In genomic region chr6:165762876-165763275, GRCh38 we compare ENCODE assay signal across 29 cellular contexts.
"Had no signal": no experiment of that assay in that cellular context is flagged by ENCODE, and none has a peak within 500 bp of the region (broad histone marks: within the 10 kb centered on the region; RNA-seq: fewer than 3 reads in every experiment).

No MANE protein-coding gene starts in this region.

- H3K4me2 ChIP-seq: KMS-11, PC-9 had no signal

- H3K4me1 ChIP-seq: ascending aorta had no signal

- H3K27ac ChIP-seq: ascending aorta, body of pancreas, KMS-11, PC-9 had no signal

- H3K36me3 Mint-ChIP-seq: activated naive CD8-positive, alpha-beta T cell treated with anti-CD3 and anti-CD28 coated beads for 36 hours; WTC11 had no signal

- H3K27ac Mint-ChIP-seq: activated CD4-positive, alpha-beta T cell treated with anti-CD3 and anti-CD28 coated beads for 36 hours; activated CD8-positive, alpha-beta T cell treated with anti-CD3 and anti-CD28 coated beads for 36 hours; activated naive CD8-positive, alpha-beta T cell treated with anti-CD3 and anti-CD28 coated beads for 36 hours; activated T-cell treated with anti-CD3 and anti-CD28 coated beads, Interleukin-2, amount 50 U/mL, for 72 hours; activated T-helper 17 cell treated with anti-CD3 and anti-CD28 coated beads, Interleukin-2, amount 50 U/mL, for 72 hours; WTC11 had no signal

- H3K4me3 ChIP-seq: ascending aorta, body of pancreas, PC-9 had no signal

- H3K27me3 ChIP-seq: ascending aorta, body of pancreas had no signal

- H3K4me1 Mint-ChIP-seq: activated CD4-positive, alpha-beta T cell treated with anti-CD3 and anti-CD28 coated beads for 36 hours; activated naive CD8-positive, alpha-beta T cell treated with anti-CD3 and anti-CD28 coated beads for 36 hours; activated T-helper 17 cell treated with anti-CD3 and anti-CD28 coated beads, Interleukin-2, amount 50 U/mL, for 72 hours; WTC11 had no signal

- H3K4me3 Mint-ChIP-seq: activated CD4-positive, alpha-beta T cell treated with anti-CD3 and anti-CD28 coated beads for 36 hours; activated CD8-positive, alpha-beta T cell treated with anti-CD3 and anti-CD28 coated beads for 36 hours; activated naive CD8-positive, alpha-beta T cell treated with anti-CD3 and anti-CD28 coated beads for 36 hours; activated T-cell treated with anti-CD3 and anti-CD28 coated beads, Interleukin-2, amount 50 U/mL, for 72 hours; activated T-helper 17 cell treated with anti-CD3 and anti-CD28 coated beads, Interleukin-2, amount 50 U/mL, for 72 hours; WTC11 had no signal

- H2AFZ ChIP-seq: PC-9 had no signal

- H3K27me3 Mint-ChIP-seq: activated CD4-positive, alpha-beta T cell treated with anti-CD3 and anti-CD28 coated beads for 36 hours; activated T-helper 17 cell treated with anti-CD3 and anti-CD28 coated beads, Interleukin-2, amount 50 U/mL, for 72 hours had no signal

- DNase-seq: activated CD4-positive, alpha-beta T cell treated with anti-CD3 and anti-CD28 coated beads for 36 hours; activated CD8-positive, alpha-beta T cell treated with anti-CD3 and anti-CD28 coated beads for 36 hours; activated effector memory CD4-positive, alpha-beta T cell treated with anti-CD3 and anti-CD28 coated beads, Interleukin-2, amount 50 U/mL, for 16 hours; activated naive CD4-positive, alpha-beta T cell; activated naive CD4-positive, alpha-beta T cell treated with anti-CD3 and anti-CD28 coated beads, Interleukin-2, amount 50 U/mL, for 16 hours; activated naive CD8-positive, alpha-beta T cell treated with anti-CD3 and anti-CD28 coated beads for 36 hours; activated T-cell treated with anti-CD3 and anti-CD28 coated beads, Interleukin-2, amount 50 U/mL, for 1 hour; activated T-cell treated with anti-CD3 and anti-CD28 coated beads, Interleukin-2, amount 50 U/mL, for 72 hours; amygdala; body of pancreas; central memory CD4-positive, alpha-beta T cell; NCI-H1092; NCI-H1436 treated with DMSO at 0.1 percent for 48 hours; NCI-H1694 treated with DMSO at 0.1 percent for 48 hours; NCI-H2029; NCI-H345; NCI-H524 treated with DMSO at 0.1 percent for 48 hours; NCI-H748 treated with DMSO at 0.1 percent for 48 hours; NK-92 treated with Interleukin-12 subunit alpha and Interleukin-12 subunit beta, amount 100 ng/mL, for 24 hours; PC-9; Right ventricle myocardium superior; SW 1271; T-helper 1 cell; T-helper 2 cell had no signal

- H3K9me3 ChIP-seq: ascending aorta, body of pancreas had no signal

- H3K9me3 Mint-ChIP-seq: activated CD8-positive, alpha-beta T cell treated with anti-CD3 and anti-CD28 coated beads for 36 hours had no signal

- H3K36me3 ChIP-seq: ascending aorta had no signal

- ATAC-seq: activated CD4-positive, alpha-beta T cell treated with anti-CD3 and anti-CD28 coated beads for 36 hours; activated CD4-positive, CD25-positive, alpha-beta regulatory T cell treated with anti-CD3 and anti-CD28 coated beads, Interleukin-2, amount 50 U/mL, for 24 hours; activated CD8-positive, alpha-beta T cell treated with anti-CD3 and anti-CD28 coated beads for 36 hours; activated T-cell treated with anti-CD3 and anti-CD28 coated beads, Interleukin-2, amount 50 U/mL, for 72 hours; activated T-helper 17 cell treated with anti-CD3 and anti-CD28 coated beads, Interleukin-2, amount 50 U/mL, for 72 hours; body of pancreas; WTC11 had no signal
